Comparison of ENCODE assay signal across 31 cellular contexts in genomic region chr7:664402-664775, GRCh38.
DNase-seq lines count a peak whose midpoint lies in the region; ATAC-seq and TF ChIP-seq lines count a peak whose summit lies in the region.
"Had no signal": no experiment of that assay in that cellular context is flagged by ENCODE, and none has a peak within 500 bp of the region (broad histone marks: within the 10 kb centered on the region; RNA-seq: fewer than 3 reads in every experiment).

No MANE protein-coding gene starts in this region.

- H3K27ac ChIP-seq in left ventricle myocardium inferior (replicated peaks) = peak overlapping the region; percentile 84
- peak overlapping the region in 3 of 4 donors; percentile 82 to 88 (median 84) for H3K27ac ChIP-seq in gastroesophageal sphincter
- H3K27ac ChIP-seq: body of pancreas, gastrocnemius medialis, SK-N-MC had no signal

- TF ChIP-seq CTCF in left ventricle myocardium inferior (IDR thresholded peaks at IDR 0.05; ENCODE audit: borderline replicate concordance) (no peak), gastroesophageal sphincter (IDR thresholded peaks at IDR 0.05) (no peak)

- H3K9me3 Mint-ChIP-seq in stimulated activated naive B cell treated with anti-CD40 and anti-IgM and Interleukin-4, amounts not matched to agents 10 μg/mL and 1 μg/mL and 100 μg/mL, for 72 hours = peaks cover 3 to 8% of the 10 kb centered on the region in 2 donors
- H3K9me3 Mint-ChIP-seq in stimulated activated memory B cell treated with anti-CD40 and anti-IgM and Interleukin-4, amounts not matched to agents 10 μg/mL and 1 μg/mL and 100 μg/mL, for 72 hours = no peaks in the 10 kb centered on the region
- H3K9me3 Mint-ChIP-seq: activated B cell treated with CpG ODN at 0.5 μM for 24 hours, memory B cell, neural crest cell had no signal

- H3K36me3 Mint-ChIP-seq in stimulated activated naive B cell treated with anti-CD40 and anti-IgM and Interleukin-4, amounts not matched to agents 10 μg/mL and 1 μg/mL and 100 μg/mL, for 72 hours = peaks cover 16 to 26% of the 10 kb centered on the region in 2 donors
- peaks cover 12% of the 10 kb centered on the region for H3K36me3 Mint-ChIP-seq in stimulated activated memory B cell treated with anti-CD40 and anti-IgM and Interleukin-4, amounts not matched to agents 10 μg/mL and 1 μg/mL and 100 μg/mL, for 72 hours

- H3K4me3 Mint-ChIP-seq in stimulated activated naive B cell treated with anti-CD40 and anti-IgM and Interleukin-4, amounts not matched to agents 10 μg/mL and 1 μg/mL and 100 μg/mL, for 72 hours = no peak overlapping the region
- H3K4me3 Mint-ChIP-seq in stimulated activated memory B cell treated with anti-CD40 and anti-IgM and Interleukin-4, amounts not matched to agents 10 μg/mL and 1 μg/mL and 100 μg/mL, for 72 hours = no peak overlapping the region
- H3K4me3 Mint-ChIP-seq: activated B cell treated with CpG ODN at 0.5 μM for 24 hours; activated T-cell treated with anti-CD3 and anti-CD28 coated beads, Interleukin-2, amount 50 U/mL, for 72 hours; CD4-positive, alpha-beta T cell; immature natural killer cell; memory B cell; neural crest cell had no signal

- H3K4me1 ChIP-seq in left ventricle myocardium inferior (peaks cover 55% of the 10 kb centered on the region), gastroesophageal sphincter (peaks cover 0 to 63% (median 45%) of the 10 kb centered on the region in 3 donors)
- H3K4me1 ChIP-seq: body of pancreas had no signal

- H3K27me3 ChIP-seq in left ventricle myocardium inferior (ENCODE audit: low read depth) (no peaks in the 10 kb centered on the region), gastroesophageal sphincter (no peaks in the 10 kb centered on the region)
- H3K27me3 ChIP-seq: body of pancreas, gastrocnemius medialis, MG63, stomach, upper lobe of left lung had no signal

- H3K4me3 ChIP-seq in left ventricle myocardium inferior (no peak overlapping the region), gastroesophageal sphincter (no peak overlapping the region)
- H3K4me3 ChIP-seq: body of pancreas, gastrocnemius medialis, MG63, SK-N-MC, stomach, upper lobe of left lung had no signal

- H3K9me3 ChIP-seq in left ventricle myocardium inferior (replicated peaks) (no peaks in the 10 kb centered on the region), gastroesophageal sphincter (no peaks in the 10 kb centered on the region)
- H3K9me3 ChIP-seq: body of pancreas, gastrocnemius medialis, MG63, stomach, upper lobe of left lung had no signal

- TF ChIP-seq EP300 in gastroesophageal sphincter (IDR thresholded peaks at IDR 0.05) = no peak

- TF ChIP-seq POLR2A in gastroesophageal sphincter (IDR thresholded peaks at IDR 0.05) = no peak

- H3K4me1 Mint-ChIP-seq in stimulated activated naive B cell treated with anti-CD40 and anti-IgM and Interleukin-4, amounts not matched to agents 10 μg/mL and 1 μg/mL and 100 μg/mL, for 72 hours = peaks cover 6 to 14% of the 10 kb centered on the region in 2 donors
- H3K4me1 Mint-ChIP-seq in stimulated activated memory B cell treated with anti-CD40 and anti-IgM and Interleukin-4, amounts not matched to agents 10 μg/mL and 1 μg/mL and 100 μg/mL, for 72 hours = peaks cover 9% of the 10 kb centered on the region
- H3K4me1 Mint-ChIP-seq: activated B cell treated with CpG ODN at 0.5 μM for 24 hours, neural crest cell had no signal

- H3K27me3 Mint-ChIP-seq in stimulated activated naive B cell treated with anti-CD40 and anti-IgM and Interleukin-4, amounts not matched to agents 10 μg/mL and 1 μg/mL and 100 μg/mL, for 72 hours = no peaks in the 10 kb centered on the region
- H3K27me3 Mint-ChIP-seq in stimulated activated memory B cell treated with anti-CD40 and anti-IgM and Interleukin-4, amounts not matched to agents 10 μg/mL and 1 μg/mL and 100 μg/mL, for 72 hours = no peaks in the 10 kb centered on the region
- H3K27me3 Mint-ChIP-seq: activated B cell treated with CpG ODN at 0.5 μM for 24 hours; CD4-positive, alpha-beta T cell; memory B cell had no signal

- DNase-seq in left ventricle myocardium inferior (no peak), Right ventricle myocardium inferior (ENCODE audit: missing footprints) (no peak)
- DNase-seq in stimulated activated naive B cell treated with anti-CD40 and anti-IgM and Interleukin-4, amounts not matched to agents 10 μg/mL and 1 μg/mL and 100 μg/mL, for 72 hours = no peak
- DNase-seq: activated B cell treated with CpG ODN at 0.5 μM for 24 hours; activated CD4-positive, alpha-beta T cell treated with anti-CD3 and anti-CD28 coated beads, Interleukin-2, amount 50 U/mL, for 4 hours; activated naive CD4-positive, alpha-beta T cell; activated T-cell treated with anti-CD3 and anti-CD28 coated beads, Interleukin-2, amount 50 U/mL, for 72 hours; body of pancreas; CD4-positive, alpha-beta T cell; cerebellar nuclear complex; DND-41; gastrocnemius medialis; GF-D8; GOT3; immature natural killer cell; KG1; MG63; NCI-H1105; NCI-H2029; NCI-H524 treated with DMSO at 0.1 percent for 48 hours; stimulated activated CD8-positive, alpha-beta memory T cell treated with anti-CD3 and anti-CD28 coated beads, Interleukin-4, amount 100 ng/mL, for 48 hours; stomach; T-helper 1 cell; upper lobe of left lung had no signal

- no CpG with 5 or more reads among the region's 7 CpGs for WGBS in gastroesophageal sphincter (ENCODE audit: low coverage in 1 of 2), 2 donors

- ATAC-seq in Right ventricle myocardium inferior = no peak
- no peak for ATAC-seq in gastroesophageal sphincter
- no peak for ATAC-seq in stimulated activated naive B cell treated with anti-CD40 and anti-IgM and Interleukin-4, amounts not matched to agents 10 μg/mL and 1 μg/mL and 100 μg/mL, for 72 hours (replicated peaks)
- ATAC-seq in GM21390 (IDR thresholded peaks at IDR 0.05; ENCODE audit: unreplicated experiment) = no peak
- ATAC-seq in stimulated activated memory B cell treated with anti-CD40 and anti-IgM and Interleukin-4, amounts not matched to agents 10 μg/mL and 1 μg/mL and 100 μg/mL, for 72 hours = no peak
- no peak for ATAC-seq in GM18511 (IDR thresholded peaks at IDR 0.05; ENCODE audit: unreplicated experiment)
- ATAC-seq: activated T-cell treated with anti-CD3 and anti-CD28 coated beads, Interleukin-2, amount 50 U/mL, for 72 hours; body of pancreas; gastrocnemius medialis had no signal

- intact Hi-C loops in left ventricle myocardium inferior (cut with micrococcal nuclease) (no loop called here), Right ventricle myocardium inferior (cut with DNase I) (loop anchor here (2.0 kb wide), 1 partner anchor 144 kb away; no protein-coding TSS in a partner anchor)

- H3K36me3 ChIP-seq in left ventricle myocardium inferior (no peaks in the 10 kb centered on the region), gastroesophageal sphincter (no peaks in the 10 kb centered on the region)
- H3K36me3 ChIP-seq: gastrocnemius medialis, MG63, stomach, upper lobe of left lung had no signal

- peak overlapping the region; percentile 51 for H3K27ac Mint-ChIP-seq in stimulated activated naive B cell treated with anti-CD40 and anti-IgM and Interleukin-4, amounts not matched to agents 10 μg/mL and 1 μg/mL and 100 μg/mL, for 72 hours
- no peak overlapping the region for H3K27ac Mint-ChIP-seq in stimulated activated memory B cell treated with anti-CD40 and anti-IgM and Interleukin-4, amounts not matched to agents 10 μg/mL and 1 μg/mL and 100 μg/mL, for 72 hours
- H3K27ac Mint-ChIP-seq: activated B cell treated with CpG ODN at 0.5 μM for 24 hours; activated T-cell treated with anti-CD3 and anti-CD28 coated beads, Interleukin-2, amount 50 U/mL, for 72 hours; CD4-positive, alpha-beta T cell; immature natural killer cell; memory B cell had no signal
